22 cellular contexts compared by ENCODE assay signal in genomic region chr11:196786-197731, GRCh38. TPM values are rescaled to one million over a fixed set of nuclear protein-coding genes. Genes with fewer than 3 reads are reported as not detected.
A peak's percentile ranks its signal among the peaks of the same experiment; 100 is the strongest.
DNase-seq lines count a peak whose midpoint lies in the region; ATAC-seq, FAIRE-seq and TF ChIP-seq lines count a peak whose summit lies in the region.
"Had no signal": no experiment of that assay in that cellular context is flagged by ENCODE, and none has a peak within 500 bp of the region (broad histone marks: within the 10 kb centered on the region; RNA-seq: fewer than 3 reads in every experiment).

No MANE protein-coding gene starts in this region.

- TF ChIP-seq POLR2A in K562 (conservative IDR thresholded peaks at IDR 0.05) = no peak
- TF ChIP-seq POLR2A in erythroblast (IDR thresholded peaks at IDR 0.05; ENCODE audit: low read length) = no peak

- H3K27me3 ChIP-seq in K562 (ENCODE audit: control insufficient read depth in 2 of 2, insufficient read depth in 2 of 2, low read length in 2 of 2) (no peaks in the 10 kb centered on the region), lung (ENCODE audit: control insufficient read depth, insufficient read depth) (no peaks in the 10 kb centered on the region), aorta (ENCODE audit: control insufficient read depth in 1 of 2, insufficient read depth in 2 of 2, low read length in 1 of 2) (no peaks in the 10 kb centered on the region)
- H3K27me3 ChIP-seq: BE2C, gastroesophageal sphincter had no signal

- no peaks in the 10 kb centered on the region; the same call in 1 of the 2 replicates for H4K20me1 ChIP-seq in K562 (replicated peaks; ENCODE audit: control insufficient read depth, insufficient read depth, low read length)

- no peaks in the 10 kb centered on the region for H3K79me2 ChIP-seq in K562 (ENCODE audit: control insufficient read depth, insufficient read depth, low read length)

- 0 out of 4 replicates have a peak overlapping the region, but pooled peaks of 1 of the 2 experiments have one; percentile 64 for H3K9ac ChIP-seq in K562 (ENCODE audit: insufficient read depth in 1 of 2, low read depth in 2 of 2, low read length in 2 of 2)

- no peak overlapping the region for H2AFZ ChIP-seq in K562 (ENCODE audit: low read depth, low read length)

- FAIRE-seq in K562 (lab: Jason Lieb, UNC) = no peak
- FAIRE-seq: D721Med, G401.6, GM12891 had no signal

- H3K27ac ChIP-seq in K562 (ENCODE audit: extremely low read depth, low read depth, low read length) = no peak overlapping the region
- H3K27ac ChIP-seq in lung (ENCODE audit: low read depth in 1 of 2, low read length in 1 of 2) = no peak overlapping the region
- H3K27ac ChIP-seq in aorta (ENCODE audit: low read depth in 1 of 2, low read length in 2 of 2) = no peak overlapping the region
- H3K27ac ChIP-seq: epithelial cell of prostate, gastroesophageal sphincter had no signal

- no TSS peak for BruUV-seq in K562 (replicated peaks; lab: Mats Ljungman, UMichigan)

- no peaks in the 10 kb centered on the region for H3K9me1 ChIP-seq in K562 (ENCODE audit: control insufficient read depth, insufficient read depth, low read length)

- TF ChIP-seq RAD21 in K562 (CRISPR knock-in tag; conservative IDR thresholded peaks at IDR 0.05 in 1 of 2, IDR thresholded peaks at IDR 0.05 in 1 of 2) = no peak

- no peak overlapping the region for H3K4me3 ChIP-seq in K562
- H3K4me3 ChIP-seq in lung = no peak overlapping the region
- H3K4me3 ChIP-seq in aorta (ENCODE audit: low read length in 2 of 2) = no peak overlapping the region
- H3K4me3 ChIP-seq: gastroesophageal sphincter had no signal

- H3K4me2 ChIP-seq in K562 (ENCODE audit: insufficient read depth, low read length) = no peak overlapping the region

- TF ChIP-seq CTCF in K562 (IDR thresholded peaks at IDR 0.05 in 2 of 3, conservative IDR thresholded peaks at IDR 0.05 in 1 of 3; ENCODE audit: insufficient read depth in 2 of 3, low read depth in 1 of 3, low read length in 3 of 3) (no peak), lung (IDR thresholded peaks at IDR 0.05; ENCODE audit: control extremely low read depth, extremely low read depth) (no peak)

- ATAC-seq in K562 (peak; percentile 7; the same call in 2 of the 3 replicates), lung (ENCODE audit: insufficient read depth, low FRiP score) (no peak), aorta (ENCODE audit: low FRiP score) (peak; percentile 20), HG02623 (IDR thresholded peaks at IDR 0.05; ENCODE audit: unreplicated experiment) (no peak)
- ATAC-seq: gastroesophageal sphincter had no signal

- H3K9me3 ChIP-seq in K562 (replicated peaks; ENCODE audit: control insufficient read depth, insufficient read depth, low read depth, low read length) (no peaks in the 10 kb centered on the region), lung (ENCODE audit: control insufficient read depth in 2 of 2, insufficient read depth in 1 of 2, low read length in 1 of 2) (no peaks in the 10 kb centered on the region), aorta (ENCODE audit: control insufficient read depth, low read length) (no peaks in the 10 kb centered on the region)
- H3K9me3 ChIP-seq: BE2C, gastroesophageal sphincter had no signal

- POLR2A ChIA-PET in K562 (lab: Yijun Ruan, JAX) = interaction anchor here (0.6 to 2.4 kb wide), 4 partner anchors 8 to 321 kb away, joined by 3 to 23 read pairs (median 4); partner anchors contain the start of genes BET1L and RIC8A

- peak; percentile 0 to 16 for DNase-seq in stimulated activated CD4-positive, alpha-beta T cell treated with anti-CD3 and anti-CD28 coated beads, Interleukin-2, amount 100 ng/mL, for 24 hours
- no peak for DNase-seq in stimulated activated CD4-positive, alpha-beta T cell treated with anti-CD3 and anti-CD28 coated beads, Interleukin-2, amount 100 ng/mL, for 48 hours
- no peak for DNase-seq in K562 (ENCODE audit: extremely low read depth in 1 of 4, low spot score in 3 of 4)
- DNase-seq in lung (ENCODE audit: low spot score) = peak; percentile 27
- peak; percentile 36 to 72 for DNase-seq in aorta
- DNase-seq in erythroblast (lab: John Stamatoyannopoulos, UW) = no peak
- DNase-seq: anterior cingulate cortex, BE2C, Karpas-422, mesendoderm, NCI-H146, NCI-H345, SHP77 had no signal

- TF ChIP-seq EP300 in K562 (IDR thresholded peaks at IDR 0.05; ENCODE audit: low read length) = no peak

- in situ Hi-C loops in K562 (cut with MboI) = loop anchor here (5.0 kb wide), 1 partner anchor 320 kb away; no protein-coding TSS in a partner anchor

- intact Hi-C loops in K562 (cut with micrococcal nuclease) = no loop called here
- intact Hi-C loops in aorta (cut with DNase I) = no loop called here

- H3K36me3 ChIP-seq in K562 (ENCODE audit: control insufficient read depth, insufficient read depth, low read length) = peaks cover 8% of the 10 kb centered on the region; the same call in 2 of the 3 replicates
- H3K36me3 ChIP-seq in lung (ENCODE audit: control insufficient read depth in 2 of 2, insufficient read depth in 2 of 2, low read length in 2 of 2) = peaks cover 0 to 6% of the 10 kb centered on the region in 2 donors
- no peaks in the 10 kb centered on the region for H3K36me3 ChIP-seq in aorta (ENCODE audit: control insufficient read depth in 1 of 2, insufficient read depth in 2 of 2, low read length in 1 of 2)
- H3K36me3 ChIP-seq: BE2C had no signal

- WGBS in K562 (ENCODE audit: insufficient coverage, low coverage, missing lambda C conversion rate) = 45% methylated on average over 21 of the region's 23 CpGs
- 87 to 88% methylated on average over 23 of the region's 23 CpGs for WGBS in lung, 2 donors
- 71 to 77% methylated on average over 23 of the region's 23 CpGs for WGBS in aorta, 2 donors

- CTCF ChIA-PET in K562 (lab: Yijun Ruan, JAX; ENCODE audit: low intra/inter-chr PET ratio) = no interaction called here

- H3K4me1 ChIP-seq in K562 (replicated peaks in 1 of 2; ENCODE audit: control insufficient read depth in 2 of 2, insufficient read depth in 2 of 2, low read length in 2 of 2) (peaks cover 7 to 27% of the 10 kb centered on the region in 2 experiments; a peak in 4 of 5 replicates), lung (ENCODE audit: control insufficient read depth in 2 of 2, insufficient read depth in 2 of 2, low read length in 2 of 2) (no peaks in the 10 kb centered on the region), aorta (ENCODE audit: control insufficient read depth in 1 of 2, insufficient read depth in 2 of 2, low read length in 2 of 2) (no peaks in the 10 kb centered on the region)
- H3K4me1 ChIP-seq: BE2C had no signal

RNA-seq across cellular contexts. Expression of gene SCGB1C1, which starts 4.2 kb away (rescaled TPM):
- not detected in 2 replicates for total RNA-seq in K562 (2011; cell fraction: chromatin; rRNA removed; ENCODE audit: low replicate concordance)
- total RNA-seq in K562 (2011; cell fraction: nucleolus; rRNA removed) = not detected in 2 replicates
- total RNA-seq in K562 (2011; cell fraction: nucleoplasm; rRNA removed) = not detected in 2 replicates
- total RNA-seq in K562 (2014; rRNA removed) (not detected in 2 replicates), K562 (2014; rRNA removed; fragmentation: Illumina TruSeq; extraction: Trizol) (not detected in 2 replicates), K562 (2015; rRNA removed; fragmentation: Illumina TruSeq; extraction: Trizol) (not detected in 2 replicates), K562 (2021) (not detected in 2 replicates), lung (not detected), aorta (not detected)
- polyA plus RNA-seq in K562 (2011; rRNA removed) (not detected in 2 replicates), K562 (2014; fragmentation: Illumina TruSeq; extraction: Trizol) (not detected in 2 replicates), K562 (2014; fragmentation: Nextera tagmentation; extraction: Ambion mirVana) (not detected), K562 (2014; rRNA removed) (not detected in 2 replicates), lung (not detected), aorta (not detected)
- not detected in 2 replicates for polyA plus RNA-seq in K562 (2011; cell fraction: cytosol; rRNA removed)
- polyA plus RNA-seq in K562 (2011; cell fraction: nucleus; rRNA removed) = not detected in 2 replicates
- polyA plus RNA-seq in K562 (2012) = not detected in 2 replicates
- polyA minus RNA-seq in K562 (2011; rRNA and poly(A)+ RNA removed) = not detected in 2 replicates
- polyA minus RNA-seq in K562 (2011; cell fraction: cytosol; rRNA and poly(A)+ RNA removed) = not detected in 2 replicates
- polyA minus RNA-seq in K562 (2011; cell fraction: nucleus; rRNA and poly(A)+ RNA removed) = not detected in 2 replicates
- total RNA-seq: activated T-helper 1 cell treated with anti-CD3 and anti-CD28 coated beads, Interleukin-12 subunit alpha, Interleukin-12 subunit beta, Interleukin-2, Interleukin-4 antibody, amounts not matched to agents 30 ng/mL and 10 ng/mL and 1 ng/mL, durations not matched to agents 14 hours and 24 hours and 36 hours; gastroesophageal sphincter; temporal lobe had no signal
- polyA plus RNA-seq: neural cell had no signal

RNA-seq across cellular contexts. Expression of gene BET1L, which starts 10.1 kb away (rescaled TPM):
- 168 and 375 TPM in 2 replicates for total RNA-seq in K562 (2011; cell fraction: chromatin; rRNA removed; ENCODE audit: low replicate concordance)
- 219 and 250 TPM in 2 replicates for total RNA-seq in K562 (2011; cell fraction: nucleolus; rRNA removed)
- total RNA-seq in K562 (2011; cell fraction: nucleoplasm; rRNA removed) = 182 and 198 TPM in 2 replicates
- total RNA-seq in K562 (2014; rRNA removed) = 18.3 and 26.8 TPM in 2 replicates
- total RNA-seq in K562 (2014; rRNA removed; fragmentation: Illumina TruSeq; extraction: Trizol) = 12.6 and 18.8 TPM in 2 replicates
- total RNA-seq in K562 (2015; rRNA removed; fragmentation: Illumina TruSeq; extraction: Trizol) = 19.9 and 21.3 TPM in 2 replicates
- total RNA-seq in K562 (2021) = 55.9 and 59.7 TPM in 2 replicates
- 69.1 and 111 TPM in 2 replicates for polyA plus RNA-seq in K562 (2011; rRNA removed)
- 133 and 146 TPM in 2 replicates for polyA plus RNA-seq in K562 (2011; cell fraction: cytosol; rRNA removed)
- 154 and 183 TPM in 2 replicates for polyA plus RNA-seq in K562 (2011; cell fraction: nucleus; rRNA removed)
- 42.7 and 71.4 TPM in 2 replicates for polyA plus RNA-seq in K562 (2012)
- polyA plus RNA-seq in K562 (2014; fragmentation: Illumina TruSeq; extraction: Trizol) = 65.3 and 66.3 TPM in 2 replicates
- 10 to 100 TPM in 1 of 2 experiments, 1 to 10 TPM in 1; 9.9 to 12.1 TPM for polyA plus RNA-seq in K562 (2014; fragmentation: Nextera tagmentation; extraction: Ambion mirVana)
- polyA plus RNA-seq in K562 (2014; rRNA removed) = 41.1 and 49.5 TPM in 2 replicates
- polyA minus RNA-seq in K562 (2011; rRNA and poly(A)+ RNA removed) = 80.3 and 82.9 TPM in 2 replicates
- 38.7 and 41.0 TPM in 2 replicates for polyA minus RNA-seq in K562 (2011; cell fraction: cytosol; rRNA and poly(A)+ RNA removed)
- 94.4 and 132 TPM in 2 replicates for polyA minus RNA-seq in K562 (2011; cell fraction: nucleus; rRNA and poly(A)+ RNA removed)
- total RNA-seq in lung = 10 to 100 TPM; 29.7 to 58.7 TPM
- polyA plus RNA-seq in lung = 10 to 100 TPM; 30.1 to 49.9 TPM
- total RNA-seq in aorta = 10 to 100 TPM; 50.3 to 55.4 TPM
- 10 to 100 TPM; 24.0 to 40.1 TPM for polyA plus RNA-seq in aorta

RNA-seq across cellular contexts. Expression of gene RIC8A, which starts 10.4 kb away (rescaled TPM):
- 113 and 349 TPM in 2 replicates for total RNA-seq in K562 (2011; cell fraction: chromatin; rRNA removed; ENCODE audit: low replicate concordance)
- 221 and 252 TPM in 2 replicates for total RNA-seq in K562 (2011; cell fraction: nucleolus; rRNA removed)
- total RNA-seq in K562 (2011; cell fraction: nucleoplasm; rRNA removed) = 129 and 148 TPM in 2 replicates
- total RNA-seq in K562 (2014; rRNA removed) (92.6 and 135 TPM in 2 replicates), K562 (2014; rRNA removed; fragmentation: Illumina TruSeq; extraction: Trizol) (43.5 and 50.6 TPM in 2 replicates), K562 (2015; rRNA removed; fragmentation: Illumina TruSeq; extraction: Trizol) (85.8 and 86.3 TPM in 2 replicates), K562 (2021) (103 and 108 TPM in 2 replicates), lung (100 to 1,000 TPM; 104 to 122 TPM), aorta (10 to 100 TPM; 70.1 to 77.3 TPM)
- polyA plus RNA-seq in K562 (2011; rRNA removed) (72.1 and 81.8 TPM in 2 replicates), K562 (2014; fragmentation: Illumina TruSeq; extraction: Trizol) (88.1 and 93.2 TPM in 2 replicates), K562 (2014; fragmentation: Nextera tagmentation; extraction: Ambion mirVana) (10 to 100 TPM; 10.7 to 13.6 TPM), K562 (2014; rRNA removed) (69.6 and 109 TPM in 2 replicates), lung (10 to 100 TPM; 52.1 to 83.2 TPM), aorta (10 to 100 TPM; 30.6 to 65.6 TPM)
- polyA plus RNA-seq in K562 (2011; cell fraction: cytosol; rRNA removed) = 86.8 and 148 TPM in 2 replicates
- polyA plus RNA-seq in K562 (2011; cell fraction: nucleus; rRNA removed) = 298 and 428 TPM in 2 replicates
- polyA plus RNA-seq in K562 (2012) = 79.6 and 101 TPM in 2 replicates
- 54.7 and 72.9 TPM in 2 replicates for polyA minus RNA-seq in K562 (2011; rRNA and poly(A)+ RNA removed)
- polyA minus RNA-seq in K562 (2011; cell fraction: cytosol; rRNA and poly(A)+ RNA removed) = 45.9 and 91.2 TPM in 2 replicates
- 83.9 and 102 TPM in 2 replicates for polyA minus RNA-seq in K562 (2011; cell fraction: nucleus; rRNA and poly(A)+ RNA removed)

RNA-seq across cellular contexts. Expression of gene SIRT3, which starts 39.1 kb away (rescaled TPM):
- 63.3 and 67.6 TPM in 2 replicates for total RNA-seq in K562 (2011; cell fraction: chromatin; rRNA removed; ENCODE audit: low replicate concordance)
- total RNA-seq in K562 (2011; cell fraction: nucleolus; rRNA removed) = 36.5 and 39.2 TPM in 2 replicates
- 42.6 and 50.4 TPM in 2 replicates for total RNA-seq in K562 (2011; cell fraction: nucleoplasm; rRNA removed)
- total RNA-seq in K562 (2014; rRNA removed) (13.3 and 14.5 TPM in 2 replicates), K562 (2014; rRNA removed; fragmentation: Illumina TruSeq; extraction: Trizol) (8.6 and 8.7 TPM in 2 replicates), K562 (2015; rRNA removed; fragmentation: Illumina TruSeq; extraction: Trizol) (8.2 and 10.0 TPM in 2 replicates), K562 (2021) (14.9 and 15.2 TPM in 2 replicates), lung (10 to 100 TPM; 16.0 to 21.2 TPM), aorta (10 to 100 TPM in 1 of 2 donors, 1 to 10 TPM in 1; 8.6 to 17.6 TPM)
- polyA plus RNA-seq in K562 (2011; rRNA removed) (21.0 and 21.2 TPM in 2 replicates), K562 (2014; fragmentation: Illumina TruSeq; extraction: Trizol) (18.4 and 20.5 TPM in 2 replicates), K562 (2014; fragmentation: Nextera tagmentation; extraction: Ambion mirVana) (1 to 10 TPM; 1.9 to 2.9 TPM), K562 (2014; rRNA removed) (23.8 and 27.5 TPM in 2 replicates), lung (10 to 100 TPM; 14.6 to 16.9 TPM), aorta (10 to 100 TPM; 14.8 to 24.8 TPM)
- polyA plus RNA-seq in K562 (2011; cell fraction: cytosol; rRNA removed) = 28.7 and 34.0 TPM in 2 replicates
- 35.7 and 37.1 TPM in 2 replicates for polyA plus RNA-seq in K562 (2011; cell fraction: nucleus; rRNA removed)
- polyA plus RNA-seq in K562 (2012) = 19.8 and 24.0 TPM in 2 replicates
- polyA minus RNA-seq in K562 (2011; rRNA and poly(A)+ RNA removed) = 15.4 and 17.4 TPM in 2 replicates
- polyA minus RNA-seq in K562 (2011; cell fraction: cytosol; rRNA and poly(A)+ RNA removed) = 5.5 and 16.2 TPM in 2 replicates
- polyA minus RNA-seq in K562 (2011; cell fraction: nucleus; rRNA and poly(A)+ RNA removed) = 10.7 and 13.6 TPM in 2 replicates

RNA-seq across cellular contexts. Expression of gene PSMD13, which starts 39.7 kb away (rescaled TPM):
- 209 and 273 TPM in 2 replicates for total RNA-seq in K562 (2011; cell fraction: chromatin; rRNA removed; ENCODE audit: low replicate concordance)
- 153 and 159 TPM in 2 replicates for total RNA-seq in K562 (2011; cell fraction: nucleolus; rRNA removed)
- total RNA-seq in K562 (2011; cell fraction: nucleoplasm; rRNA removed) = 172 and 176 TPM in 2 replicates
- total RNA-seq in K562 (2014; rRNA removed) (279 and 309 TPM in 2 replicates), K562 (2014; rRNA removed; fragmentation: Illumina TruSeq; extraction: Trizol) (199 and 209 TPM in 2 replicates), K562 (2015; rRNA removed; fragmentation: Illumina TruSeq; extraction: Trizol) (176 and 185 TPM in 2 replicates), K562 (2021) (236 and 254 TPM in 2 replicates), lung (100 to 1,000 TPM in 1 of 2 donors, 10 to 100 TPM in 1; 75.2 to 131 TPM), aorta (10 to 100 TPM; 75.4 to 80.9 TPM)
- polyA plus RNA-seq in K562 (2011; rRNA removed) (225 and 267 TPM in 2 replicates), K562 (2014; fragmentation: Illumina TruSeq; extraction: Trizol) (225 and 237 TPM in 2 replicates), K562 (2014; fragmentation: Nextera tagmentation; extraction: Ambion mirVana) (100 to 1,000 TPM; 370 to 383 TPM), K562 (2014; rRNA removed) (292 and 304 TPM in 2 replicates), lung (100 to 1,000 TPM; 158 to 184 TPM), aorta (100 to 1,000 TPM in 1 of 2 donors, 10 to 100 TPM in 1; 70.9 to 123 TPM)
- polyA plus RNA-seq in K562 (2011; cell fraction: cytosol; rRNA removed) = 208 and 225 TPM in 2 replicates
- polyA plus RNA-seq in K562 (2011; cell fraction: nucleus; rRNA removed) = 238 and 252 TPM in 2 replicates
- 146 and 216 TPM in 2 replicates for polyA plus RNA-seq in K562 (2012)
- 144 and 174 TPM in 2 replicates for polyA minus RNA-seq in K562 (2011; rRNA and poly(A)+ RNA removed)
- polyA minus RNA-seq in K562 (2011; cell fraction: cytosol; rRNA and poly(A)+ RNA removed) = 61.1 and 89.0 TPM in 2 replicates
- 54.5 and 75.3 TPM in 2 replicates for polyA minus RNA-seq in K562 (2011; cell fraction: nucleus; rRNA and poly(A)+ RNA removed)

Comparison
In these comparisons a context has a peak if more than half of its experiments do, and no peak if none do; other contexts are left out.
1. DNase-seq: peak in stimulated activated CD4-positive, alpha-beta T cell treated with anti-CD3 and anti-CD28 coated beads, Interleukin-2, amount 100 ng/mL, for 24 hours (2 of 2), lung (single experiment) and aorta (2 of 2); none in stimulated activated CD4-positive, alpha-beta T cell treated with anti-CD3 and anti-CD28 coated beads, Interleukin-2, amount 100 ng/mL, for 48 hours (0 of 2), K562 (0 of 4) and erythroblast (0 of 2).
2. ATAC-seq: peak in K562 (single experiment) and aorta (single experiment); none in lung (single experiment) and HG02623 (single experiment).